In genomic region chr7:131537581-131537980, GRCh38 we compare ENCODE assay signal across 15 cellular contexts. TPM values are rescaled to one million over a fixed set of nuclear protein-coding genes. Genes with fewer than 3 reads are reported as not detected.
DNase-seq lines count a peak whose midpoint lies in the region; ATAC-seq, FAIRE-seq and TF ChIP-seq lines count a peak whose summit lies in the region.
"Had no signal": no experiment of that assay in that cellular context is flagged by ENCODE, and none has a peak within 500 bp of the region (broad histone marks: within the 10 kb centered on the region; RNA-seq: fewer than 3 reads in every experiment).

No MANE protein-coding gene starts in this region.

- H2BK5ac ChIP-seq in H9 (ENCODE audit: insufficient read length, low read length): no peak overlapping the region

- CTCF ChIA-PET in A673 (lab: Charles Lee) (no interaction called here), SK-N-SH (lab: Yijun Ruan, JAX) (interaction anchor here (0.8 to 7.9 kb wide), 8 partner anchors 9 to 154 kb away, joined by 3 to 50 read pairs (median 4); no protein-coding TSS in a partner anchor)
- CTCF ChIA-PET in CD4-positive, alpha-beta T cell (lab: Charles Lee): no interaction called here

- no peak overlapping the region for H2AK5ac ChIP-seq in H9 (ENCODE audit: insufficient read length, low read length)

- no CpG with 5 or more reads among the region's 12 CpGs for WGBS in H9 (ENCODE audit: extremely low coverage, insufficient read length, low lambda C conversion rate)
- WGBS in SK-N-SH (ENCODE audit: low lambda C conversion rate): 75% methylated on average over 12 of the region's 12 CpGs

- H2BK15ac ChIP-seq in H9 (ENCODE audit: low read depth, low read length): no peak overlapping the region

- no peak overlapping the region for H3K9ac ChIP-seq in H9 (ENCODE audit: extremely low read depth, insufficient read length, low read length)
- H3K9ac ChIP-seq in SK-N-SH: no peak overlapping the region

- FAIRE-seq in GM19239 (lab: Jason Lieb, UNC): no peak

- H3K27me3 ChIP-seq in A673 (replicated peaks; ENCODE audit: insufficient read depth, low read depth, low read length, poor library complexity): no peaks in the 10 kb centered on the region
- H3K27me3 ChIP-seq in H9 (ENCODE audit: insufficient read depth, low read length): no peaks in the 10 kb centered on the region
- no peaks in the 10 kb centered on the region for H3K27me3 ChIP-seq in SK-N-SH (ENCODE audit: insufficient read depth)
- H3K27me3 ChIP-seq in CD4-positive, alpha-beta T cell (ENCODE audit: control insufficient read depth, insufficient read depth, low read length): no peaks in the 10 kb centered on the region
- H3K27me3 ChIP-seq: sigmoid colon, upper lobe of right lung had no signal

- H3K4me2 ChIP-seq in H9 (ENCODE audit: insufficient read depth, insufficient read length, low read length) (no peak overlapping the region), SK-N-SH (peak overlapping the region; percentile 25; the same call in 1 of the 2 replicates)

- H3K18ac ChIP-seq in H9 (ENCODE audit: insufficient read length, low read depth, low read length): no peak overlapping the region

- H3K4me1 Mint-ChIP-seq in H9 (peaks cover 68 to 92% of the 10 kb centered on the region in 2 experiments), nephron (peaks cover 29% of the 10 kb centered on the region)
- H3K4me1 Mint-ChIP-seq in CD4-positive, alpha-beta T cell (ENCODE audit: low read depth): no peaks in the 10 kb centered on the region
- H3K4me1 Mint-ChIP-seq: activated T-helper 17 cell treated with anti-CD3 and anti-CD28 coated beads, Interleukin-2, amount 50 U/mL, for 72 hours; B cell had no signal

- peak overlapping the region; percentile 70 for H3K27ac ChIP-seq in A673 (ENCODE audit: low read depth, low read length, poor library complexity, severe bottlenecking)
- H3K27ac ChIP-seq in H9 (ENCODE audit: insufficient read length, low read depth, low read length): no peak overlapping the region
- H3K27ac ChIP-seq in SK-N-SH (ENCODE audit: low read depth in 2 of 2, low read length in 1 of 2): peak overlapping the region; percentile 64 to 76
- no peak overlapping the region for H3K27ac ChIP-seq in CD4-positive, alpha-beta T cell (ENCODE audit: low read depth, low read length)
- H3K27ac ChIP-seq: upper lobe of right lung had no signal

- no peak overlapping the region for H3T11ph ChIP-seq in H9 (ENCODE audit: low read length)

- POLR2A ChIA-PET in A673 (lab: Charles Lee; ENCODE audit: low non-redundant PET) (no interaction called here), SK-N-SH (lab: Yijun Ruan, JAX) (interaction anchor here (0.6 kb wide), 1 partner anchor 233 kb away, joined by 3 read pairs; no protein-coding TSS in a partner anchor)
- POLR2A ChIA-PET in CD4-positive, alpha-beta T cell (lab: Charles Lee): no interaction called here

- intact Hi-C loops in A673 (cut with micrococcal nuclease; ENCODE audit: unreplicated experiment): no loop called here
- intact Hi-C loops in CD4-positive, alpha-beta T cell (cut with DNase I, micrococcal nuclease): no loop called here

- no peak for TF ChIP-seq RAD21 in SK-N-SH (IDR thresholded peaks at IDR 0.05; ENCODE audit: low read length)

- H3K27me3 Mint-ChIP-seq in H9 (ENCODE audit: low read depth) (no peaks in the 10 kb centered on the region), nephron (ENCODE audit: low read depth) (no peaks in the 10 kb centered on the region)
- no peaks in the 10 kb centered on the region for H3K27me3 Mint-ChIP-seq in CD4-positive, alpha-beta T cell
- H3K27me3 Mint-ChIP-seq: activated T-helper 17 cell treated with anti-CD3 and anti-CD28 coated beads, Interleukin-2, amount 50 U/mL, for 72 hours; B cell had no signal

- H3K9me3 ChIP-seq in A673 (ENCODE audit: low read depth, low read length, poor library complexity, severe bottlenecking): no peaks in the 10 kb centered on the region
- H3K9me3 ChIP-seq in H9 (ENCODE audit: control insufficient read depth, low read depth, low read length): no peaks in the 10 kb centered on the region
- no peaks in the 10 kb centered on the region for H3K9me3 ChIP-seq in SK-N-SH
- no peaks in the 10 kb centered on the region for H3K9me3 ChIP-seq in CD4-positive, alpha-beta T cell (ENCODE audit: control insufficient read depth, low read length)
- H3K9me3 ChIP-seq: sigmoid colon, upper lobe of right lung had no signal

- no peak overlapping the region for H4K5ac ChIP-seq in H9 (ENCODE audit: insufficient read length, low read depth, low read length)

- BruUV-seq in A673 (replicated peaks; lab: Mats Ljungman, UMichigan): no TSS peak

- H3K9me2 ChIP-seq in SK-N-SH: no peaks in the 10 kb centered on the region

- H3K79me2 ChIP-seq in H9 (ENCODE audit: insufficient read depth, low read length) (peaks cover 98% of the 10 kb centered on the region), SK-N-SH (ENCODE audit: insufficient read depth) (peaks cover 100% of the 10 kb centered on the region)

- no peak overlapping the region for H3K23ac ChIP-seq in H9 (ENCODE audit: insufficient read length, low read depth, low read length)

- no peak overlapping the region for H2BK12ac ChIP-seq in H9 (ENCODE audit: insufficient read length, low read depth, low read length)

- H3K27ac Mint-ChIP-seq in H9 (peak overlapping the region in 2 of 3 experiments; percentile 92 to 93; a peak in 3 of 7 replicates), nephron (peak overlapping the region in 2 of 3 experiments; percentile 74 to 79)
- no peak overlapping the region for H3K27ac Mint-ChIP-seq in CD4-positive, alpha-beta T cell
- H3K27ac Mint-ChIP-seq: activated CD8-positive, alpha-beta T cell treated with anti-CD3 and anti-CD28 coated beads, Interleukin-2, amount 10 ng/mL, durations not matched to agents 7 days and 5 days; activated T-helper 17 cell treated with anti-CD3 and anti-CD28 coated beads, Interleukin-2, amount 50 U/mL, for 72 hours; B cell had no signal

- no peak overlapping the region for H2BK20ac ChIP-seq in H9 (ENCODE audit: low read depth, low read length, poor library complexity, severe bottlenecking)

- no peak overlapping the region for H3K4me3 Mint-ChIP-seq in H9
- peak overlapping the region in 2 of 3 experiments; percentile 34 to 48 for H3K4me3 Mint-ChIP-seq in nephron
- no peak overlapping the region for H3K4me3 Mint-ChIP-seq in CD4-positive, alpha-beta T cell
- H3K4me3 Mint-ChIP-seq: activated CD8-positive, alpha-beta T cell treated with anti-CD3 and anti-CD28 coated beads, Interleukin-2, amount 10 ng/mL, durations not matched to agents 7 days and 5 days; activated T-helper 17 cell treated with anti-CD3 and anti-CD28 coated beads, Interleukin-2, amount 50 U/mL, for 72 hours; B cell had no signal

- H3K9me3 Mint-ChIP-seq in H9 (no peaks in the 10 kb centered on the region), nephron (no peaks in the 10 kb centered on the region)
- no peaks in the 10 kb centered on the region for H3K9me3 Mint-ChIP-seq in CD4-positive, alpha-beta T cell
- H3K9me3 Mint-ChIP-seq: activated T-helper 17 cell treated with anti-CD3 and anti-CD28 coated beads, Interleukin-2, amount 50 U/mL, for 72 hours had no signal

- H2BK120ac ChIP-seq in H9 (ENCODE audit: low read depth, low read length, poor library complexity, severe bottlenecking): no peak overlapping the region

- H3K4me3 ChIP-seq in A673 (ENCODE audit: low read depth, low read length, poor library complexity, severe bottlenecking) (no peak overlapping the region), SK-N-SH (ENCODE audit: low read depth in 2 of 2, low read length in 1 of 2) (no peak overlapping the region)
- H3K4me3 ChIP-seq: sigmoid colon, upper lobe of right lung had no signal

- H3K4me1 ChIP-seq in A673 (ENCODE audit: insufficient read depth, low read length, poor library complexity, severe bottlenecking) (peaks cover 29% of the 10 kb centered on the region), H9 (ENCODE audit: insufficient read depth, low read length) (peaks cover 16% of the 10 kb centered on the region; the same call in 1 of the 2 replicates), SK-N-SH (ENCODE audit: control insufficient read depth in 1 of 2, insufficient read depth in 2 of 2, low read depth in 1 of 2, low read length in 1 of 2) (peaks cover 27 to 38% of the 10 kb centered on the region in 2 experiments; a peak in 3 of 4 replicates)

- DNase-seq in A673 (ENCODE audit: low spot score) (peak; percentile 32), H9 (no peak), SK-N-SH (peak; percentile 71), GM19239 (ENCODE audit: insufficient read length, low spot score) (no peak)
- no peak for DNase-seq in activated CD8-positive, alpha-beta memory T cell treated with anti-CD3 and anti-CD28 coated beads, Interleukin-2, amount 50 U/mL, for 48 hours
- DNase-seq in CD4-positive, alpha-beta T cell: no peak
- DNase-seq: activated CD8-positive, alpha-beta T cell treated with anti-CD3 and anti-CD28 coated beads, Interleukin-2, amount 10 ng/mL, durations not matched to agents 7 days and 5 days; DMS79 treated with DMSO at 0.1 percent for 48 hours; stimulated activated CD4-positive, alpha-beta T cell treated with anti-CD3 and anti-CD28 coated beads, Interleukin-4, amount 100 ng/mL, for 4 hours had no signal

- H4K91ac ChIP-seq in H9 (ENCODE audit: insufficient read length, low read depth, low read length): no peak overlapping the region

- peaks cover 63 to 89% (median 89%) of the 10 kb centered on the region in 3 experiments; a peak in 6 of 7 replicates for H3K36me3 Mint-ChIP-seq in H9 (ENCODE audit: insufficient read depth in 1 of 3, low read depth in 3 of 3)
- H3K36me3 Mint-ChIP-seq in nephron (ENCODE audit: low read depth): peaks cover 3% of the 10 kb centered on the region
- H3K36me3 Mint-ChIP-seq in CD4-positive, alpha-beta T cell (ENCODE audit: low read depth): no peaks in the 10 kb centered on the region

- no peaks in the 10 kb centered on the region for H3K36me3 ChIP-seq in A673 (ENCODE audit: insufficient read depth, low read length, poor library complexity, severe bottlenecking)
- H3K36me3 ChIP-seq in SK-N-SH (replicated peaks in 1 of 2; ENCODE audit: control insufficient read depth in 1 of 2, insufficient read depth in 2 of 2, low read length in 1 of 2): peaks cover 0 to 16% of the 10 kb centered on the region in 2 experiments
- H3K36me3 ChIP-seq: sigmoid colon, upper lobe of right lung had no signal

- no peaks in the 10 kb centered on the region for H3K23me2 ChIP-seq in H9 (ENCODE audit: insufficient read length, low read depth, low read length, poor library complexity, severe bottlenecking)

- no peak overlapping the region for H3K56ac ChIP-seq in H9 (ENCODE audit: insufficient read length, low read depth, low read length)

- no peak for ATAC-seq in CD4-positive, alpha-beta T cell (ENCODE audit: poor library complexity)
- ATAC-seq in HG02763 (IDR thresholded peaks at IDR 0.05; ENCODE audit: unreplicated experiment): no peak
- ATAC-seq: activated CD8-positive, alpha-beta T cell treated with anti-CD3 and anti-CD28 coated beads, Interleukin-2, amount 10 ng/mL, durations not matched to agents 7 days and 5 days; activated T-helper 17 cell treated with anti-CD3 and anti-CD28 coated beads, Interleukin-2, amount 50 U/mL, for 72 hours; upper lobe of right lung had no signal

- TF ChIP-seq CTCF in A673 (conservative IDR thresholded peaks at IDR 0.05; ENCODE audit: low read depth, low read length) (no peak), H9 (conservative IDR thresholded peaks at IDR 0.05) (no peak), SK-N-SH (IDR thresholded peaks at IDR 0.05) (no peak), nephron (IDR thresholded peaks at IDR 0.05; ENCODE audit: unreplicated experiment in 3 of 3) (no peak)
- no peak for TF ChIP-seq CTCF in CD4-positive, alpha-beta T cell (IDR thresholded peaks at IDR 0.05)

- no peaks in the 10 kb centered on the region for H3K79me1 ChIP-seq in H9 (ENCODE audit: insufficient read depth, low read depth, low read length, poor library complexity, severe bottlenecking)

- H3K4ac ChIP-seq in H9 (ENCODE audit: low read depth, low read length): no peak overlapping the region

- no peak overlapping the region for H4K8ac ChIP-seq in H9 (replicated peaks; ENCODE audit: insufficient read length, low read depth, low read length)

- H2AFZ ChIP-seq in H9 (ENCODE audit: low read length) (no peak overlapping the region), SK-N-SH (ENCODE audit: low read depth) (no peak overlapping the region)

- H4K20me1 ChIP-seq in H9 (ENCODE audit: control insufficient read depth, insufficient read depth, insufficient read length) (peaks cover 5% of the 10 kb centered on the region), SK-N-SH (ENCODE audit: insufficient read depth) (peaks cover 96% of the 10 kb centered on the region)

- no peak overlapping the region; the same call in 1 of the 2 replicates for H3K14ac ChIP-seq in H9 (ENCODE audit: insufficient read depth, low read length)

- peaks cover 45% of the 10 kb centered on the region for H3F3A ChIP-seq in SK-N-SH (replicated peaks; ENCODE audit: insufficient read depth)

- 0 out of 4 replicates have a peak, but pooled peaks of 1 of the 2 experiments have one; percentile 40 for TF ChIP-seq EP300 in SK-N-SH (IDR thresholded peaks at IDR 0.05; ENCODE audit: borderline replicate concordance in 1 of 2, low read depth in 1 of 2, low read length in 1 of 2)

RNA-seq across cellular contexts. Expression of gene PODXL, which starts 18.8 kb away (rescaled TPM):
- total RNA-seq in A673 (2021): 22.1 and 22.6 TPM in 2 replicates
- 727 and 732 TPM in 2 replicates for total RNA-seq in H9 (2021)
- 76.1 and 86.0 TPM in 2 replicates for polyA plus RNA-seq in SK-N-SH (2012; rRNA removed)
- polyA plus RNA-seq in SK-N-SH (2012; cell fraction: cytosol; rRNA removed): 44.3 and 58.4 TPM in 2 replicates
- 131 and 142 TPM in 2 replicates for polyA plus RNA-seq in SK-N-SH (2012; cell fraction: nucleus; rRNA removed)
- under 1 TPM; 0.16 to 0.47 TPM for total RNA-seq in CD4-positive, alpha-beta T cell

Comparison
In these comparisons a context has a peak if more than half of its experiments do, and no peak if none do; other contexts are left out.
1. DNase-seq: peak in A673 (single experiment) and SK-N-SH (single experiment); none in H9 (single experiment), GM19239 (single experiment), activated CD8-positive, alpha-beta memory T cell treated with anti-CD3 and anti-CD28 coated beads, Interleukin-2, amount 50 U/mL, for 48 hours (single experiment) and CD4-positive, alpha-beta T cell (0 of 10).
2. H3K27ac ChIP-seq: peak in A673 (single experiment) and SK-N-SH (2 of 2); none in H9 (single experiment) and CD4-positive, alpha-beta T cell (single experiment).
3. H3K4me3 Mint-ChIP-seq: peak in nephron (2 of 3); none in H9 (0 of 2) and CD4-positive, alpha-beta T cell (single experiment).
4. RNA of gene PODXL, which starts 18.8 kb away (total RNA-seq): 727 to 732 TPM in H9; 22.1 to 22.6 TPM in A673 and 0.16 to 0.47 TPM in CD4-positive, alpha-beta T cell; every median in the first group is over 10 times any median in the second.